ENCODE assay signal across 8 cellular contexts in genomic region chr3:154954750-154955149, GRCh38.
A peak's percentile ranks its signal among the peaks of the same experiment; 100 is the strongest.
DNase-seq lines count a peak whose midpoint lies in the region; ATAC-seq and TF ChIP-seq lines count a peak whose summit lies in the region.

No MANE protein-coding gene starts in this region.

- DNase-seq in AG04449 (ENCODE audit: low read depth, low spot score) (peak; percentile 53), SKM-1 treated with dmso at 0.1 percent for 144 hours (lab: John Stamatoyannopoulos, UW; ENCODE audit: unreplicated experiment) (peak; percentile 59), iPS DF 6.9 (ENCODE audit: low read depth, low spot score) (peak; percentile 29), T-helper 1 cell (no peak), NCI-H1694 treated with DMSO at 0.1 percent for 48 hours (lab: John Stamatoyannopoulos, UW) (no peak)
- DNase-seq in central memory CD4-positive, alpha-beta T cell, result no peak

- H3K27ac ChIP-seq in iPS DF 6.9 (ENCODE audit: low read length), result no peak overlapping the region

- WGBS in iPS DF 6.9 (ENCODE audit: insufficient coverage, insufficient read length), result no CpG with 5 or more reads among the region's 1 CpG

- no peaks in the 10 kb centered on the region for H3K27me3 ChIP-seq in iPS DF 6.9 (ENCODE audit: control insufficient read depth, insufficient read depth, low read length)

- no peaks in the 10 kb centered on the region for H3K36me3 ChIP-seq in iPS DF 6.9 (ENCODE audit: control insufficient read depth, insufficient read depth, low read length)

- CTCF ChIA-PET in AG04449 (lab: Yijun Ruan, JAX), result interaction anchor here (0.7 to 4.3 kb wide), 26 partner anchors 8 to 378 kb away, joined by 3 to 47 read pairs (median 3); partner anchors contain the start of gene MME

- POLR2A ChIA-PET in AG04449 (lab: Yijun Ruan, JAX), result no interaction called here

- no peaks in the 10 kb centered on the region for H3K9me3 ChIP-seq in iPS DF 6.9 (ENCODE audit: control insufficient read depth, insufficient read depth, low read length)

- peak; percentile 61 for TF ChIP-seq CTCF in AG04449 (IDR thresholded peaks at IDR 0.05; ENCODE audit: insufficient read depth, low read length, missing control alignments)

- H3K4me3 ChIP-seq in AG04449 (ENCODE audit: low read depth, low read length) (no peak overlapping the region), iPS DF 6.9 (ENCODE audit: low read length) (no peak overlapping the region)

- H3K4me1 ChIP-seq in iPS DF 6.9 (ENCODE audit: control insufficient read depth, insufficient read depth, low read length), result no peaks in the 10 kb centered on the region

- ATAC-seq in HG03469 (IDR thresholded peaks at IDR 0.05; ENCODE audit: unreplicated experiment) (peak; percentile 54), GM19467 (IDR thresholded peaks at IDR 0.05; ENCODE audit: unreplicated experiment) (no peak)

Comparison
In these comparisons a context has a peak if more than half of its experiments do, and no peak if none do; other contexts are left out.
1. DNase-seq: peak in AG04449 (single experiment), SKM-1 treated with dmso at 0.1 percent for 144 hours (single experiment) and iPS DF 6.9 (single experiment); none in T-helper 1 cell (0 of 5), NCI-H1694 treated with DMSO at 0.1 percent for 48 hours (single experiment) and central memory CD4-positive, alpha-beta T cell (single experiment).